Comparison of ENCODE assay signal across 29 cellular contexts in the genomic region with DNA sequence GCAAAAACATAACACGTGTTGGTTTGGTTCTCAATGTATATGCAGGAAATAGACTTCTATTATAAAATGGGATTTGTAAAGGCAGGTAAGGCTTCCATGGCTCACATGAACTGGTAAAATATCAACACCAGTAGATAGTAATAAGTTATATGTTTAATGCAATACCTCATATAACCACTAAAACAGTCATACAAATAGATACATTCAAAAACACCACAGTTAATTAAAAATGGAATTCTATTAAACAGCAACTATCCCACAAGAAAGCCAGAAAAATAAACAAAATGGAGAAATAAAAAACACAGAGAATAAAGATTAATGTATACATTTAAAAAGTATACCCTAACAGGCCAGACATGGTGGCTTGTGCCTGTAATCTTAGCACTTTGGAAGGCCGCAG.
"Had no signal": no experiment of that assay in that cellular context is flagged by ENCODE, and none has a peak within 500 bp of the region (broad histone marks: within the 10 kb centered on the region; RNA-seq: fewer than 3 reads in every experiment).

No MANE protein-coding gene starts in this region.

- H3K9me3 Mint-ChIP-seq: activated CD4-positive, alpha-beta T cell treated with anti-CD3 and anti-CD28 coated beads, Interleukin-2, amount 10 ng/mL, durations not matched to agents 24 days and 14 days; activated naive CD4-positive, alpha-beta T cell treated with anti-CD3 and anti-CD28 coated beads, Interleukin-2, amount 10 ng/mL, durations not matched to agents 7 days and 5 days; activated naive CD8-positive, alpha-beta T cell treated with anti-CD3 and anti-CD28 coated beads, Interleukin-2, amount 10 ng/mL, durations not matched to agents 7 days and 5 days; activated T-cell treated with anti-CD3 and anti-CD28 coated beads, Interleukin-2, amount 50 U/mL, for 24 hours; dendritic cell treated with granulocyte-macrophage colony-stimulating factor and Interleukin-4, amounts not matched to agents 40 ng/mL and 50 ng/mL, for 4 days; T-helper 2 cell treated with Interferon-gamma antibody and Interleukin-4, amounts not matched to agents 5 μg/mL and 100 μg/mL, for 36 hours had no signal

- H3K27ac Mint-ChIP-seq: activated CD4-positive, alpha-beta memory T cell treated with anti-CD3 and anti-CD28 coated beads, Interleukin-2, amount 10 ng/mL, durations not matched to agents 7 days and 5 days; activated CD4-positive, alpha-beta T cell treated with anti-CD3 and anti-CD28 coated beads for 36 hours; activated CD4-positive, alpha-beta T cell treated with anti-CD3 and anti-CD28 coated beads, Interleukin-2, amount 10 ng/mL, durations not matched to agents 24 days and 14 days; activated naive CD4-positive, alpha-beta T cell treated with anti-CD3 and anti-CD28 coated beads, Interleukin-2, amount 10 ng/mL, durations not matched to agents 7 days and 5 days; activated naive CD4-positive, alpha-beta T cell treated with anti-CD3 and anti-CD28 coated beads, Interleukin-2, amount 50 U/mL, for 72 hours; activated naive CD8-positive, alpha-beta T cell treated with anti-CD3 and anti-CD28 coated beads, Interleukin-2, amount 10 ng/mL, durations not matched to agents 7 days and 5 days; activated T-cell treated with anti-CD3 and anti-CD28 coated beads, Interleukin-2, amount 50 U/mL, for 24 hours; activated T-cell treated with anti-CD3 and anti-CD28 coated beads, Interleukin-2, amount 50 U/mL, for 72 hours; dendritic cell treated with granulocyte-macrophage colony-stimulating factor and Interleukin-4, amounts not matched to agents 40 ng/mL and 50 ng/mL, for 4 days; T-helper 17 cell; T-helper 2 cell treated with Interferon-gamma antibody and Interleukin-4, amounts not matched to agents 5 μg/mL and 100 μg/mL, for 36 hours had no signal

- H3K4me1 ChIP-seq: esophagus squamous epithelium, gastroesophageal sphincter had no signal

- H3K4me3 Mint-ChIP-seq: activated CD4-positive, alpha-beta memory T cell treated with anti-CD3 and anti-CD28 coated beads, Interleukin-2, amount 10 ng/mL, durations not matched to agents 7 days and 5 days; activated CD4-positive, alpha-beta T cell treated with anti-CD3 and anti-CD28 coated beads for 36 hours; activated CD4-positive, alpha-beta T cell treated with anti-CD3 and anti-CD28 coated beads, Interleukin-2, amount 10 ng/mL, durations not matched to agents 24 days and 14 days; activated naive CD4-positive, alpha-beta T cell treated with anti-CD3 and anti-CD28 coated beads, Interleukin-2, amount 10 ng/mL, durations not matched to agents 7 days and 5 days; activated naive CD8-positive, alpha-beta T cell treated with anti-CD3 and anti-CD28 coated beads, Interleukin-2, amount 10 ng/mL, durations not matched to agents 7 days and 5 days; activated T-cell treated with anti-CD3 and anti-CD28 coated beads, Interleukin-2, amount 50 U/mL, for 24 hours; activated T-cell treated with anti-CD3 and anti-CD28 coated beads, Interleukin-2, amount 50 U/mL, for 72 hours; central memory CD8-positive, alpha-beta T cell; dendritic cell treated with granulocyte-macrophage colony-stimulating factor and Interleukin-4, amounts not matched to agents 40 ng/mL and 50 ng/mL, for 4 days; T-helper 17 cell; T-helper 2 cell treated with Interferon-gamma antibody and Interleukin-4, amounts not matched to agents 5 μg/mL and 100 μg/mL, for 36 hours had no signal

- H3K9me3 ChIP-seq: esophagus squamous epithelium, gastroesophageal sphincter had no signal

- H3K27ac ChIP-seq: brain microvascular endothelial cell, coronary artery, dorsolateral prefrontal cortex, epithelial cell of prostate, esophagus squamous epithelium, gastroesophageal sphincter had no signal

- H3K36me3 Mint-ChIP-seq: activated naive CD4-positive, alpha-beta T cell treated with anti-CD3 and anti-CD28 coated beads, Interleukin-2, amount 10 ng/mL, durations not matched to agents 7 days and 5 days; activated naive CD4-positive, alpha-beta T cell treated with anti-CD3 and anti-CD28 coated beads, Interleukin-2, amount 50 U/mL, for 72 hours; activated naive CD8-positive, alpha-beta T cell treated with anti-CD3 and anti-CD28 coated beads, Interleukin-2, amount 10 ng/mL, durations not matched to agents 7 days and 5 days had no signal

- DNase-seq: activated CD4-positive, alpha-beta memory T cell treated with anti-CD3 and anti-CD28 coated beads, Interleukin-2, amount 10 ng/mL, durations not matched to agents 7 days and 5 days; activated CD4-positive, alpha-beta T cell treated with anti-CD3 and anti-CD28 coated beads for 36 hours; activated CD4-positive, alpha-beta T cell treated with anti-CD3 and anti-CD28 coated beads, Interleukin-2, amount 10 ng/mL, durations not matched to agents 24 days and 14 days; activated CD4-positive, CD25-positive, alpha-beta regulatory T cell; activated CD4-positive, CD25-positive, alpha-beta regulatory T cell treated with anti-CD3 and anti-CD28 coated beads, Interleukin-2, amount 50 U/mL, for 72 hours; activated CD8-positive, alpha-beta memory T cell treated with anti-CD3 and anti-CD28 coated beads, Interleukin-2, amount 50 U/mL, for 48 hours; activated gamma-delta T cell; activated naive CD4-positive, alpha-beta T cell; activated naive CD4-positive, alpha-beta T cell treated with anti-CD3 and anti-CD28 coated beads, Interleukin-2, amount 10 ng/mL, durations not matched to agents 7 days and 5 days; activated naive CD8-positive, alpha-beta T cell treated with anti-CD3 and anti-CD28 coated beads, Interleukin-2, amount 10 ng/mL, durations not matched to agents 7 days and 5 days; activated T-cell treated with anti-CD3 and anti-CD28 coated beads for 4 hours; activated T-cell treated with anti-CD3 and anti-CD28 coated beads, Interleukin-2, amount 50 U/mL, for 24 hours; activated T-cell treated with anti-CD3 and anti-CD28 coated beads, Interleukin-2, amount 50 U/mL, for 72 hours; anterior cingulate cortex; brain microvascular endothelial cell; dorsolateral prefrontal cortex; effector memory CD4-positive, alpha-beta T cell; esophagus squamous epithelium; foreskin melanocyte; T-helper 1 cell; T-helper 17 cell; T1000 had no signal

- ATAC-seq: activated CD4-positive, alpha-beta T cell treated with anti-CD3 and anti-CD28 coated beads for 36 hours; activated naive CD4-positive, alpha-beta T cell treated with anti-CD3 and anti-CD28 coated beads, Interleukin-2, amount 50 U/mL, for 72 hours; activated T-cell treated with anti-CD3 and anti-CD28 coated beads, Interleukin-2, amount 50 U/mL, for 72 hours; gastroesophageal sphincter; T-helper 17 cell had no signal

- H3K4me1 Mint-ChIP-seq: activated CD4-positive, alpha-beta memory T cell treated with anti-CD3 and anti-CD28 coated beads, Interleukin-2, amount 10 ng/mL, durations not matched to agents 7 days and 5 days; activated CD4-positive, alpha-beta T cell treated with anti-CD3 and anti-CD28 coated beads for 36 hours; activated CD4-positive, alpha-beta T cell treated with anti-CD3 and anti-CD28 coated beads, Interleukin-2, amount 10 ng/mL, durations not matched to agents 24 days and 14 days; activated naive CD4-positive, alpha-beta T cell treated with anti-CD3 and anti-CD28 coated beads, Interleukin-2, amount 10 ng/mL, durations not matched to agents 7 days and 5 days; activated naive CD8-positive, alpha-beta T cell treated with anti-CD3 and anti-CD28 coated beads, Interleukin-2, amount 10 ng/mL, durations not matched to agents 7 days and 5 days; central memory CD8-positive, alpha-beta T cell; T-helper 17 cell had no signal

- H3K27me3 Mint-ChIP-seq: activated CD4-positive, alpha-beta memory T cell treated with anti-CD3 and anti-CD28 coated beads, Interleukin-2, amount 10 ng/mL, durations not matched to agents 7 days and 5 days; activated CD4-positive, alpha-beta T cell treated with anti-CD3 and anti-CD28 coated beads for 36 hours; activated CD4-positive, alpha-beta T cell treated with anti-CD3 and anti-CD28 coated beads, Interleukin-2, amount 10 ng/mL, durations not matched to agents 24 days and 14 days; activated naive CD4-positive, alpha-beta T cell treated with anti-CD3 and anti-CD28 coated beads, Interleukin-2, amount 10 ng/mL, durations not matched to agents 7 days and 5 days; activated naive CD8-positive, alpha-beta T cell treated with anti-CD3 and anti-CD28 coated beads, Interleukin-2, amount 10 ng/mL, durations not matched to agents 7 days and 5 days; activated T-cell treated with anti-CD3 and anti-CD28 coated beads, Interleukin-2, amount 50 U/mL, for 24 hours; central memory CD8-positive, alpha-beta T cell; dendritic cell treated with granulocyte-macrophage colony-stimulating factor and Interleukin-4, amounts not matched to agents 40 ng/mL and 50 ng/mL, for 4 days; T-helper 17 cell had no signal

- H3K27me3 ChIP-seq: brain microvascular endothelial cell, dorsolateral prefrontal cortex, esophagus squamous epithelium, gastroesophageal sphincter had no signal
